Comparison of ENCODE assay signal across 14 cellular contexts in the genomic region with DNA sequence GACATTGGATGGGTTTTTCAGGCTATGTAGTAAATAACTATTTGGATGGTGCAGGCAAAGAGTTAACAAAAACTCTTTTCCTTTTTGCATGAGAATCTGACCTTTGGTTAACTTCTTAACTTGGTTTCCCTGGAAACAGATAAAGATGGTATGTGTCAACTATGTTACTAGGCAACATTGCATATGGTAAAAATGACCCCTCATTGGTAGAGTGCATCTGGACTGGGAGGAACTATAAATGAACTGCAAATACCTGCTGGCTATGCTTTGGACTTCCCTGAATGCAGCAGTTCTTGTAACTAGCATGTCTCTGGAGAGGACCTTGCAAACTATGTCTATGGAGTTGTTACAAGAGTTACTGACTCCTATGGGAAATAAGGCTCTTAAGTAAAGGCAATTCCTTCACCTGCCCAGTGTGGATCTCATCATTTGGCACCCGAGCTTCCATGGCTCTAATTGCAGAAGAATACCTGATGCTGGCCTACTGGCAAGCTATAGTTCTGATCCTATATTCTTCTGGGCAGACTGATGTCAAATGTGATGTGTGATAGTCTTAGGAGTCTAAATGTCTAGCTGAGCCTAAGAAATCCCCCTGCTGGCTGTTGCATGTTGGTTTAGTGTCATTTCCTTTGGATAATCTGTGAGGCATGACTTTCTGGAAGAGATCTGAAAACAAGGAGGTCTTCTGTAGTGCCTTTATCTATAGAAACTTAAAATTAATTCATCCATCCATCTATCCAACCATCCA.
A peak's percentile ranks its signal among the peaks of the same experiment; 100 is the strongest.
DNase-seq lines count a peak whose midpoint lies in the region; ATAC-seq and TF ChIP-seq lines count a peak whose summit lies in the region.
"Had no signal": no experiment of that assay in that cellular context is flagged by ENCODE, and none has a peak within 500 bp of the region (broad histone marks: within the 10 kb centered on the region; RNA-seq: fewer than 3 reads in every experiment).

No MANE protein-coding gene starts in this region.

- H3K9ac ChIP-seq in smooth muscle cell (ENCODE audit: low read depth): peak overlapping the region; percentile 63

- DNase-seq in left cardiac atrium (no peak), heart left ventricle (no peak), fibroblast of villous mesenchyme (ENCODE audit: low read depth) (peak; percentile 92), smooth muscle cell (lab: John Stamatoyannopoulos, UW; ENCODE audit: unreplicated experiment) (no peak), UCSD-AML1 (lab: John Stamatoyannopoulos, UW; ENCODE audit: unreplicated experiment) (no peak), NCI-H146 treated with DMSO at 0.1 percent for 48 hours (lab: John Stamatoyannopoulos, UW; ENCODE audit: unreplicated experiment) (no peak)
- no peak for DNase-seq in activated CD4-positive, alpha-beta T cell treated with anti-CD3 and anti-CD28 coated beads, Interleukin-2, amount 10 ng/mL, durations not matched to agents 24 days and 14 days
- DNase-seq: activated T-cell treated with anti-CD3 and anti-CD28 coated beads, Interleukin-2, amount 50 U/mL, for 48 hours; body of pancreas; stimulated activated CD4-positive, alpha-beta T cell treated with anti-CD3 and anti-CD28 coated beads, Interleukin-4, amount 100 ng/mL, for 24 hours; stimulated activated naive CD4-positive, alpha-beta T cell treated with Interleukin-2 at 50 U/mL for 16 hours had no signal

- H2AFZ ChIP-seq in smooth muscle cell (ENCODE audit: low read depth): no peak overlapping the region

- intact Hi-C loops in left cardiac atrium (cut with DNase I): loop anchor here (5.0 kb wide), 2 partner anchors 203 to 292 kb away; a partner anchor contains a TSS
- intact Hi-C loops in heart left ventricle (cut with DNase I): loop anchor here in 3 of 10 donors (10.0 kb wide), 2 partner anchors 174 to 216 kb away; no protein-coding TSS in a partner anchor
- intact Hi-C loops in activated CD4-positive, alpha-beta T cell treated with anti-CD3 and anti-CD28 coated beads, Interleukin-2, amount 10 ng/mL, durations not matched to agents 24 days and 14 days (cut with micrococcal nuclease): loop anchor here (2.0 kb wide), 1 partner anchor 36 kb away; no protein-coding TSS in a partner anchor

- TF ChIP-seq CTCF in heart left ventricle (IDR thresholded peaks at IDR 0.05): no peak
- peak; percentile 15 for TF ChIP-seq CTCF in fibroblast of villous mesenchyme (IDR thresholded peaks at IDR 0.05; ENCODE audit: insufficient read depth, low read depth, low read length)
- no peak for TF ChIP-seq CTCF in smooth muscle cell (IDR thresholded peaks at IDR 0.05; ENCODE audit: borderline replicate concordance, insufficient read depth, poor library complexity, severe bottlenecking)

- H3K27me3 Mint-ChIP-seq in activated CD4-positive, alpha-beta T cell treated with anti-CD3 and anti-CD28 coated beads, Interleukin-2, amount 10 ng/mL, durations not matched to agents 24 days and 14 days: no peaks in the 10 kb centered on the region
- H3K27me3 Mint-ChIP-seq: IgD-negative memory B cell had no signal

- 63 to 100% (median 89%) methylated on average over 1 of the region's 1 CpG for WGBS in heart left ventricle, 4 donors
- WGBS in smooth muscle cell (ENCODE audit: low lambda C conversion rate): 100% methylated on average over 1 of the region's 1 CpG

- no peaks in the 10 kb centered on the region for H3K9me3 ChIP-seq in heart left ventricle
- no peaks in the 10 kb centered on the region for H3K9me3 ChIP-seq in smooth muscle cell (replicated peaks; ENCODE audit: low read depth)
- H3K9me3 ChIP-seq: body of pancreas, SJSA1 had no signal

- peaks cover 0 to 56% (median 11%) of the 10 kb centered on the region in 12 donors for H3K4me1 ChIP-seq in heart left ventricle
- peaks cover 48% of the 10 kb centered on the region for H3K4me1 ChIP-seq in smooth muscle cell (ENCODE audit: low read depth)

- peak; percentile 29 to 60 for ATAC-seq in left cardiac atrium
- no peak for ATAC-seq in heart left ventricle
- ATAC-seq in SK-N-SH treated with all-trans-retinoic acid at 6 μM for 48 hours: peak; percentile 8; the same call in 2 of the 3 replicates
- ATAC-seq: body of pancreas had no signal

- no peak for TF ChIP-seq POLR2A in heart left ventricle (IDR thresholded peaks at IDR 0.05)

- no peaks in the 10 kb centered on the region for H4K20me1 ChIP-seq in smooth muscle cell (ENCODE audit: low read depth)

- H3K36me3 ChIP-seq in heart left ventricle (no peaks in the 10 kb centered on the region), smooth muscle cell (ENCODE audit: low read depth) (no peaks in the 10 kb centered on the region)

- no peak overlapping the region for H3K4me3 Mint-ChIP-seq in activated CD4-positive, alpha-beta T cell treated with anti-CD3 and anti-CD28 coated beads, Interleukin-2, amount 10 ng/mL, durations not matched to agents 24 days and 14 days
- H3K4me3 Mint-ChIP-seq: IgD-negative memory B cell had no signal

- no peak overlapping the region for H3K4me3 ChIP-seq in heart left ventricle
- H3K4me3 ChIP-seq in fibroblast of villous mesenchyme (ENCODE audit: low read depth, low read length): no peak overlapping the region
- H3K4me3 ChIP-seq in smooth muscle cell: no peak overlapping the region
- H3K4me3 ChIP-seq: body of pancreas, SJSA1 had no signal

- peaks cover 4% of the 10 kb centered on the region for H3F3A ChIP-seq in smooth muscle cell (ENCODE audit: low read depth)

- peaks cover 29% of the 10 kb centered on the region for H3K4me1 Mint-ChIP-seq in activated CD4-positive, alpha-beta T cell treated with anti-CD3 and anti-CD28 coated beads, Interleukin-2, amount 10 ng/mL, durations not matched to agents 24 days and 14 days

- peak overlapping the region; percentile 36 for H3K4me2 ChIP-seq in smooth muscle cell

- H3K27ac Mint-ChIP-seq in activated CD4-positive, alpha-beta T cell treated with anti-CD3 and anti-CD28 coated beads, Interleukin-2, amount 10 ng/mL, durations not matched to agents 24 days and 14 days: no peak overlapping the region

- H3K79me2 ChIP-seq in smooth muscle cell (ENCODE audit: low read depth): peaks cover 50% of the 10 kb centered on the region

- H3K36me3 Mint-ChIP-seq in activated CD4-positive, alpha-beta T cell treated with anti-CD3 and anti-CD28 coated beads, Interleukin-2, amount 10 ng/mL, durations not matched to agents 24 days and 14 days (ENCODE audit: low read depth): peaks cover 10% of the 10 kb centered on the region

- peaks cover 6% of the 10 kb centered on the region for H3K9me3 Mint-ChIP-seq in activated CD4-positive, alpha-beta T cell treated with anti-CD3 and anti-CD28 coated beads, Interleukin-2, amount 10 ng/mL, durations not matched to agents 24 days and 14 days
- H3K9me3 Mint-ChIP-seq: IgD-negative memory B cell had no signal

- H3K27ac ChIP-seq in heart left ventricle (no peak overlapping the region), smooth muscle cell (ENCODE audit: low read depth) (peak overlapping the region; percentile 88)
- H3K27ac ChIP-seq: body of pancreas, SJSA1 had no signal

- H3K27me3 ChIP-seq in heart left ventricle (no peaks in the 10 kb centered on the region), smooth muscle cell (ENCODE audit: low read depth) (no peaks in the 10 kb centered on the region)
- H3K27me3 ChIP-seq: body of pancreas, SJSA1 had no signal

TF ChIP-seq in SK-N-SH treated with all-trans-retinoic acid at 6 μM for 48 hours, 23 proteins besides CTCF, POLR2A, EP300 and RAD21:
- no peak for TF ChIP-seq BACH2 (CRISPR knock-in tag; IDR thresholded peaks at IDR 0.05; ENCODE audit: borderline replicate concordance)
- no peak for TF ChIP-seq ZFP3 (CRISPR knock-in tag; IDR thresholded peaks at IDR 0.05)
- TF ChIP-seq RARB (CRISPR knock-in tag; IDR thresholded peaks at IDR 0.05): no peak
- TF ChIP-seq CSDC2 (CRISPR knock-in tag; IDR thresholded peaks at IDR 0.05): 0 out of 2 replicates have a peak, but pooled peaks have one; percentile 53

Comparison
In these comparisons a context has a peak if more than half of its experiments do, and no peak if none do; other contexts are left out.
1. ATAC-seq: peak in left cardiac atrium (2 of 2) and SK-N-SH treated with all-trans-retinoic acid at 6 μM for 48 hours (single experiment); none in heart left ventricle (0 of 4).